In genomic region chr1:200478239-200478623, GRCh38 we compare ENCODE assay signal across 2 cellular contexts.
TF ChIP-seq lines count a peak whose summit lies in the region.

No MANE protein-coding gene starts in this region.

TF ChIP-seq in A549, 52 proteins besides CTCF, POLR2A, EP300 and RAD21:
- TF ChIP-seq BCL3 (IDR thresholded peaks at IDR 0.05) (no peak), HOXB5 (CRISPR knock-in tag; IDR thresholded peaks at IDR 0.05) (no peak), CHD4 (IDR thresholded peaks at IDR 0.05; ENCODE audit: borderline replicate concordance) (no peak), HDAC2 (IDR thresholded peaks at IDR 0.05) (no peak), CHD2 (IDR thresholded peaks at IDR 0.05; ENCODE audit: low read length, partially characterized antibody) (no peak), FOXS1 (CRISPR knock-in tag; IDR thresholded peaks at IDR 0.05) (no peak), EHMT2 (IDR thresholded peaks at IDR 0.05; ENCODE audit: low read depth) (no peak), NFE2L2 (conservative IDR thresholded peaks at IDR 0.05; ENCODE audit: low read length) (no peak), CBX8 (IDR thresholded peaks at IDR 0.05) (no peak), GATA3 (IDR thresholded peaks at IDR 0.05; ENCODE audit: borderline replicate concordance) (no peak), E2F6 (IDR thresholded peaks at IDR 0.05; ENCODE audit: borderline replicate concordance, low read depth) (no peak), CEBPB (IDR thresholded peaks at IDR 0.05) (no peak)
- TF ChIP-seq, protein P1, sequence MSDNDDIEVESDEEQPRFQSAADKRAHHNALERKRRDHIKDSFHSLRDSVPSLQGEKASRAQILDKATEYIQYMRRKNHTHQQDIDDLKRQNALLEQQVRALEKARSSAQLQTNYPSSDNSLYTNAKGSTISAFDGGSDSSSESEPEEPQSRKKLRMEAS (IDR thresholded peaks at IDR 0.05), result no peak

TF ChIP-seq in GM12878, 131 proteins besides CTCF, POLR2A, EP300 and RAD21:
- no peak for TF ChIP-seq EED (IDR thresholded peaks at IDR 0.05; ENCODE audit: low read depth)
- TF ChIP-seq NR2C2 (IDR thresholded peaks at IDR 0.05; ENCODE audit: borderline replicate concordance, control insufficient read depth, insufficient read length, low read depth), result no peak
- TF ChIP-seq, protein P2, sequence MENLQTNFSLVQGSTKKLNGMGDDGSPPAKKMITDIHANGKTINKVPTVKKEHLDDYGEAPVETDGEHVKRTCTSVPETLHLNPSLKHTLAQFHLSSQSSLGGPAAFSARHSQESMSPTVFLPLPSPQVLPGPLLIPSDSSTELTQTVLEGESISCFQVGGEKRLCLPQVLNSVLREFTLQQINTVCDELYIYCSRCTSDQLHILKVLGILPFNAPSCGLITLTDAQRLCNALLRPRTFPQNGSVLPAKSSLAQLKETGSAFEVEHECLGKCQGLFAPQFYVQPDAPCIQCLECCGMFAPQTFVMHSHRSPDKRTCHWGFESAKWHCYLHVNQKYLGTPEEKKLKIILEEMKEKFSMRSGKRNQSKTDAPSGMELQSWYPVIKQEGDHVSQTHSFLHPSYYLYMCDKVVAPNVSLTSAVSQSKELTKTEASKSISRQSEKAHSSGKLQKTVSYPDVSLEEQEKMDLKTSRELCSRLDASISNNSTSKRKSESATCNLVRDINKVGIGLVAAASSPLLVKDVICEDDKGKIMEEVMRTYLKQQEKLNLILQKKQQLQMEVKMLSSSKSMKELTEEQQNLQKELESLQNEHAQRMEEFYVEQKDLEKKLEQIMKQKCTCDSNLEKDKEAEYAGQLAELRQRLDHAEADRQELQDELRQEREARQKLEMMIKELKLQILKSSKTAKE (IDR thresholded peaks at IDR 0.05; ENCODE audit: low read depth, poor library complexity, severe bottlenecking), result no peak
- no peak for TF ChIP-seq CEBPB (IDR thresholded peaks at IDR 0.05; ENCODE audit: borderline replicate concordance in 1 of 2, low read depth in 2 of 2, low read length in 2 of 2)
- TF ChIP-seq, protein P3, sequence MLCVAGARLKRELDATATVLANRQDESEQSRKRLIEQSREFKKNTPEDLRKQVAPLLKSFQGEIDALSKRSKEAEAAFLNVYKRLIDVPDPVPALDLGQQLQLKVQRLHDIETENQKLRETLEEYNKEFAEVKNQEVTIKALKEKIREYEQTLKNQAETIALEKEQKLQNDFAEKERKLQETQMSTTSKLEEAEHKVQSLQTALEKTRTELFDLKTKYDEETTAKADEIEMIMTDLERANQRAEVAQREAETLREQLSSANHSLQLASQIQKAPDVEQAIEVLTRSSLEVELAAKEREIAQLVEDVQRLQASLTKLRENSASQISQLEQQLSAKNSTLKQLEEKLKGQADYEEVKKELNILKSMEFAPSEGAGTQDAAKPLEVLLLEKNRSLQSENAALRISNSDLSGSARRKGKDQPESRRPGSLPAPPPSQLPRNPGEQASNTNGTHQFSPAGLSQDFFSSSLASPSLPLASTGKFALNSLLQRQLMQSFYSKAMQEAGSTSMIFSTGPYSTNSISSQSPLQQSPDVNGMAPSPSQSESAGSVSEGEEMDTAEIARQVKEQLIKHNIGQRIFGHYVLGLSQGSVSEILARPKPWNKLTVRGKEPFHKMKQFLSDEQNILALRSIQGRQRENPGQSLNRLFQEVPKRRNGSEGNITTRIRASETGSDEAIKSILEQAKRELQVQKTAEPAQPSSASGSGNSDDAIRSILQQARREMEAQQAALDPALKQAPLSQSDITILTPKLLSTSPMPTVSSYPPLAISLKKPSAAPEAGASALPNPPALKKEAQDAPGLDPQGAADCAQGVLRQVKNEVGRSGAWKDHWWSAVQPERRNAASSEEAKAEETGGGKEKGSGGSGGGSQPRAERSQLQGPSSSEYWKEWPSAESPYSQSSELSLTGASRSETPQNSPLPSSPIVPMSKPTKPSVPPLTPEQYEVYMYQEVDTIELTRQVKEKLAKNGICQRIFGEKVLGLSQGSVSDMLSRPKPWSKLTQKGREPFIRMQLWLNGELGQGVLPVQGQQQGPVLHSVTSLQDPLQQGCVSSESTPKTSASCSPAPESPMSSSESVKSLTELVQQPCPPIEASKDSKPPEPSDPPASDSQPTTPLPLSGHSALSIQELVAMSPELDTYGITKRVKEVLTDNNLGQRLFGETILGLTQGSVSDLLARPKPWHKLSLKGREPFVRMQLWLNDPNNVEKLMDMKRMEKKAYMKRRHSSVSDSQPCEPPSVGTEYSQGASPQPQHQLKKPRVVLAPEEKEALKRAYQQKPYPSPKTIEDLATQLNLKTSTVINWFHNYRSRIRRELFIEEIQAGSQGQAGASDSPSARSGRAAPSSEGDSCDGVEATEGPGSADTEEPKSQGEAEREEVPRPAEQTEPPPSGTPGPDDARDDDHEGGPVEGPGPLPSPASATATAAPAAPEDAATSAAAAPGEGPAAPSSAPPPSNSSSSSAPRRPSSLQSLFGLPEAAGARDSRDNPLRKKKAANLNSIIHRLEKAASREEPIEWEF (IDR thresholded peaks at IDR 0.05; ENCODE audit: insufficient replicate concordance, low read depth, low read length), result no peak
- no peak for TF ChIP-seq ZBED1 (IDR thresholded peaks at IDR 0.05; ENCODE audit: borderline replicate concordance)
- TF ChIP-seq E2F8 (IDR thresholded peaks at IDR 0.05; ENCODE audit: low read depth, partially characterized antibody), result no peak
- no peak for TF ChIP-seq CHD1 (IDR thresholded peaks at IDR 0.05; ENCODE audit: low read depth, low read length)
- TF ChIP-seq TCF12 (IDR thresholded peaks at IDR 0.05; ENCODE audit: low read depth, low read length), result no peak
